1 cellular context compared by ENCODE assay signal in the genomic region with DNA sequence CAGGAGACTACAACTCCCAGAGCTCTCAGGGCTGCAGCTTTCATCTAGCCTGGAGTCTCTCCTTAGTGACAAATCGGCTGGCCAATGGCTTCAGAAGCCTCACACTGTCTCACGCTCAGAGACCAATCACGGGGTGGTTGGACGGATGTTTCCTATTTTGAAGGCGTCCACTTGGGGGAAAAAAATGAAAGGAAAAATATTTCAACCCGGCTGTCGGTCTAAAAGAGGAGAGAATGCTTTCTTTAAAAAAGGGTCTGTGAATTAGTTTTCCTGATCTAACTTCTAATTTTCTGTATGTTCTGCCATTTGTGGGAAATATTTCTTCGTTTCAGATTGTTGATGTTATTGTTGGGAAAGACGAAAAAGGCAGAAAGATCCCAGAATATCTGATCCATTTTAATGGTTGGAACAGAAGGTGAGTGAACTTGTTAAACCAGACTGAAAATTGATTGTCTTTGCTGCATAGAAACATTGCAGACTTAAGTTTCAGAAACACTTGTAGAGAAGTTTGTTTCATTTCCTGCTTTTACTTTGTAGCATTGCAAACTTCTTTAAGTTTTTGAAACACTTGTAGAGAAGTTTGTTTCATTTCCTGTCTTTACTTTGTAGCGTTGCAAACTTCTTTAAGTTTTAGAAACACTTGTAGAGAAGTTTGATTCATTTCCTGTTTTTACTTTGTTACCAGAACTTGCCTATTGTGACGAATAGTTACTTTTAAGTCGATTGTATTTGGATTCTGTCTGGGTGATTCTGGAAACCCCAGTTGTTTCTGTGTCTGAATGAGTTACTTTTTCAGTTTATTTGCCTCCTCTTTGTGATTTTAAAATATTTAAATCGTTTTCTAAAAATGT.
A peak's percentile ranks its signal among the peaks of the same experiment; 100 is the strongest.
TF ChIP-seq lines count a peak whose summit lies in the region.

No MANE protein-coding gene starts in this region.

TF ChIP-seq in HepG2, 621 proteins besides CTCF, POLR2A, EP300 and RAD21 (continued from another document and continues in another):
- TF ChIP-seq, protein P1, sequence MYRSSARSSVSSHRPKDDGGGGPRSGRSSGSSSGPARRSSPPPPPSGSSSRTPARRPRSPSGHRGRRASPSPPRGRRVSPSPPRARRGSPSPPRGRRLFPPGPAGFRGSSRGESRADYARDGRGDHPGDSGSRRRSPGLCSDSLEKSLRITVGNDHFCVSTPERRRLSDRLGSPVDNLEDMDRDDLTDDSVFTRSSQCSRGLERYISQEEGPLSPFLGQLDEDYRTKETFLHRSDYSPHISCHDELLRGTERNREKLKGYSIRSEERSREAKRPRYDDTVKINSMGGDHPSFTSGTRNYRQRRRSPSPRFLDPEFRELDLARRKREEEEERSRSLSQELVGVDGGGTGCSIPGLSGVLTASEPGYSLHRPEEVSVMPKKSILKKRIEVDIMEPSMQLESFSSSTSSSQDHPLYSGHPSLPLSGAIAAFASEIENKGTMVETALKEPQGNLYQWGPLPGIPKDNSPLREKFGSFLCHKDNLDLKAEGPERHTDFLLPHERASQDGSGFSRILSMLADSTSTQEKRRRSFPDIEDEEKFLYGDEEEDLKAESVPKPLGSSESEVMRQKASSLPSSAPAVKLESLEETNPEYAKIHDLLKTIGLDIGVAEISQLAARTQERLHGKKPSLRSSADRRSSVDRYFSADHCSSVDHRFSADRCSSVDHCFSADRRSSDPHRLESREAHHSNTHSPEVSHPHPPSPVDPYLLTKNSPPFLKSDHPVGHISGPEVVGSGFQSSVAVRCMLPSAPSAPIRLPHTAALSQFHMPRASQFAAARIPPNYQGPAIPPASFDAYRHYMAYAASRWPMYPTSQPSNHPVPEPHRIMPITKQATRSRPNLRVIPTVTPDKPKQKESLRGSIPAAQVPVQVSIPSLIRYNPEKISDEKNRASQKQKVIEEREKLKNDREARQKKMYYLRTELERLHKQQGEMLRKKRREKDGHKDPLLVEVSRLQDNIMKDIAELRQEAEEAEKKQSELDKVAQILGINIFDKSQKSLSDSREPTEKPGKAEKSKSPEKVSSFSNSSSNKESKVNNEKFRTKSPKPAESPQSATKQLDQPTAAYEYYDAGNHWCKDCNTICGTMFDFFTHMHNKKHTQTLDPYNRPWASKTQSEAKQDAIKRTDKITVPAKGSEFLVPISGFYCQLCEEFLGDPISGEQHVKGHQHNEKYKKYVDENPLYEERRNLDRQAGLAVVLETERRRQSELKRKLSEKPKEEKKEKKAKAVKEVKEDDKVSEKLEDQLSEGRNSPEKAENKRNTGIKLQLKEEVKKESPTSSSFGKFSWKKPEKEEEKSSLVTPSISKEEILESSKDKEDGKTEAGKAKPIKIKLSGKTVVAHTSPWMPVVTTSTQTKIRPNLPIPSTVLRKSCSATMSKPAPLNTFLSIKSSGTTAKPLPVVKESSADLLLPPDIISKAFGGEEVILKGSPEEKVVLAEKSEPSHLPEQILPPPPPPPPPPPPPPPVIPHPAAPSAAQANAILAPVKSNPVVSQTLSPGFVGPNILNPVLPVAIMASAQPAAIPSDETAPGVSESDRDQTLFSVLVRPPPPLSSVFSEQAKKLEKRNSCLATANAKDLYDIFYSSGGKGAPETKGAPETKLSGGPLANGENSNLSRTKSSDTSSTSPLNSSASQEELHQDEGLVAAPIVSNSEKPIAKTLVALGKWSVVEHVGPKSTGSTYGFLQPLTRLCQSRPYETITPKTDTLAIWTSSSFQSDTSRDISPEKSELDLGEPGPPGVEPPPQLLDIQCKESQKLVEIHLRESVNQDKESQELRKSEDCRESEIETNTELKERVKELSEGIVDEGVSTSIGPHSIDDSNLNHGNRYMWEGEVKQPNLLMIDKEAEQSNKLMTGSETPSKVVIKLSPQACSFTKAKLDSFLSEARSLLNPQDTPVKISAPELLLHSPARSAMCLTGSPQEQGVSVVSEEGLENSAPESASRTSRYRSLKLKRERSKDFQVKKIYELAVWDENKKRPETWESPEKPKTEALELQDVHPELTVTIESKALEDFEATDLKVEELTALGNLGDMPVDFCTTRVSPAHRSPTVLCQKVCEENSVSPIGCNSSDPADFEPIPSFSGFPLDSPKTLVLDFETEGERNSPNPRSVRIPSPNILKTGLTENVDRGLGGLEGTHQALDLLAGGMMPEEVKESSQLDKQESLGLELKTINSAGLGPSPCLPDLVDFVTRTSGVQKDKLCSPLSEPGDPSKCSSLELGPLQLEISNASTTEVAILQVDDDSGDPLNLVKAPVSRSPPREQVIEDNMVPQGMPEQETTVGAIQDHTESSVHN (CRISPR knock-in tag; IDR thresholded peaks at IDR 0.05), result no peak
- no peak for TF ChIP-seq XBP1 (CRISPR knock-in tag; IDR thresholded peaks at IDR 0.05)
- TF ChIP-seq CC2D1A (CRISPR knock-in tag; IDR thresholded peaks at IDR 0.05), result no peak
- TF ChIP-seq RFX1 (IDR thresholded peaks at IDR 0.05), result no peak
- no peak for TF ChIP-seq ZNF781 (CRISPR knock-in tag; IDR thresholded peaks at IDR 0.05; ENCODE audit: borderline replicate concordance, not compliant biosample characterization)
- no peak for TF ChIP-seq ZNF639 (CRISPR knock-in tag; conservative IDR thresholded peaks at IDR 0.05)
- TF ChIP-seq ZNF660 (CRISPR knock-in tag; IDR thresholded peaks at IDR 0.05; ENCODE audit: borderline replicate concordance, low read depth), result no peak
- TF ChIP-seq PHF5A (CRISPR knock-in tag; IDR thresholded peaks at IDR 0.05; ENCODE audit: low read depth, unreplicated experiment), result no peak
- no peak for TF ChIP-seq MYNN (CRISPR knock-in tag; IDR thresholded peaks at IDR 0.05; ENCODE audit: low read depth)
- TF ChIP-seq MXI1 (IDR thresholded peaks at IDR 0.05; ENCODE audit: borderline replicate concordance, low read depth, low read length), result no peak
- TF ChIP-seq RARG (CRISPR knock-in tag; IDR thresholded peaks at IDR 0.05; ENCODE audit: low read depth), result no peak
- TF ChIP-seq ZNF484 (CRISPR knock-in tag; IDR thresholded peaks at IDR 0.05; ENCODE audit: borderline replicate concordance, low read depth), result no peak
- TF ChIP-seq FOSL1 (CRISPR knock-in tag; IDR thresholded peaks at IDR 0.05; ENCODE audit: borderline replicate concordance), result no peak
- TF ChIP-seq ZNF841 (CRISPR knock-in tag; IDR thresholded peaks at IDR 0.05; ENCODE audit: borderline replicate concordance), result no peak
- TF ChIP-seq, protein P2, sequence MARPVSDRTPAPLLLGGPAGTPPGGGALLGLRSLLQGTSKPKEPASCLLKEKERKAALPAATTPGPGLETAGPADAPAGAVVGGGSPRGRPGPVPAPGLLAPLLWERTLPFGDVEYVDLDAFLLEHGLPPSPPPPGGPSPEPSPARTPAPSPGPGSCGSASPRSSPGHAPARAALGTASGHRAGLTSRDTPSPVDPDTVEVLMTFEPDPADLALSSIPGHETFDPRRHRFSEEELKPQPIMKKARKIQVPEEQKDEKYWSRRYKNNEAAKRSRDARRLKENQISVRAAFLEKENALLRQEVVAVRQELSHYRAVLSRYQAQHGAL (CRISPR knock-in tag; IDR thresholded peaks at IDR 0.05; ENCODE audit: not compliant biosample characterization), result no peak
- peak; percentile 74 for TF ChIP-seq CREM (IDR thresholded peaks at IDR 0.05)
- TF ChIP-seq CREM (CRISPR knock-in tag; IDR thresholded peaks at IDR 0.05), result no peak
- TF ChIP-seq ZNF12 (CRISPR knock-in tag; IDR thresholded peaks at IDR 0.05), result no peak
- no peak for TF ChIP-seq KLF13 (CRISPR knock-in tag; IDR thresholded peaks at IDR 0.05)
- TF ChIP-seq ZNF383 (CRISPR knock-in tag; IDR thresholded peaks at IDR 0.05; ENCODE audit: borderline replicate concordance), result no peak
- no peak for TF ChIP-seq DPF2 (CRISPR knock-in tag; IDR thresholded peaks at IDR 0.05; ENCODE audit: borderline replicate concordance, low read depth)
- no peak for TF ChIP-seq SATB2 (CRISPR knock-in tag; IDR thresholded peaks at IDR 0.05)
- no peak for TF ChIP-seq ZNF234 (CRISPR knock-in tag; conservative IDR thresholded peaks at IDR 0.05)
- no peak for TF ChIP-seq KAT2B (IDR thresholded peaks at IDR 0.05; ENCODE audit: borderline replicate concordance, low read depth, low read length)
- TF ChIP-seq ZNF777 (CRISPR knock-in tag; IDR thresholded peaks at IDR 0.05), result no peak
- TF ChIP-seq, protein P3, sequence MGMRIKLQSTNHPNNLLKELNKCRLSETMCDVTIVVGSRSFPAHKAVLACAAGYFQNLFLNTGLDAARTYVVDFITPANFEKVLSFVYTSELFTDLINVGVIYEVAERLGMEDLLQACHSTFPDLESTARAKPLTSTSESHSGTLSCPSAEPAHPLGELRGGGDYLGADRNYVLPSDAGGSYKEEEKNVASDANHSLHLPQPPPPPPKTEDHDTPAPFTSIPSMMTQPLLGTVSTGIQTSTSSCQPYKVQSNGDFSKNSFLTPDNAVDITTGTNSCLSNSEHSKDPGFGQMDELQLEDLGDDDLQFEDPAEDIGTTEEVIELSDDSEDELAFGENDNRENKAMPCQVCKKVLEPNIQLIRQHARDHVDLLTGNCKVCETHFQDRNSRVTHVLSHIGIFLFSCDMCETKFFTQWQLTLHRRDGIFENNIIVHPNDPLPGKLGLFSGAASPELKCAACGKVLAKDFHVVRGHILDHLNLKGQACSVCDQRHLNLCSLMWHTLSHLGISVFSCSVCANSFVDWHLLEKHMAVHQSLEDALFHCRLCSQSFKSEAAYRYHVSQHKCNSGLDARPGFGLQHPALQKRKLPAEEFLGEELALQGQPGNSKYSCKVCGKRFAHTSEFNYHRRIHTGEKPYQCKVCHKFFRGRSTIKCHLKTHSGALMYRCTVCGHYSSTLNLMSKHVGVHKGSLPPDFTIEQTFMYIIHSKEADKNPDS (CRISPR knock-in tag; IDR thresholded peaks at IDR 0.05), result no peak
- no peak for TF ChIP-seq CCAR2 (optimal IDR thresholded peaks at IDR 0.05; ENCODE audit: low read depth, low read length)
- no peak for TF ChIP-seq ZNF549 (CRISPR knock-in tag; IDR thresholded peaks at IDR 0.05)
- TF ChIP-seq ZNF331 (CRISPR knock-in tag; IDR thresholded peaks at IDR 0.05), result no peak
- peak; percentile 92 for TF ChIP-seq IRF2 (CRISPR knock-in tag; IDR thresholded peaks at IDR 0.05)
- no peak for TF ChIP-seq HNRNPL (IDR thresholded peaks at IDR 0.05; ENCODE audit: low read depth, low read length)
- no peak for TF ChIP-seq ZNF354B (CRISPR knock-in tag; IDR thresholded peaks at IDR 0.05)
- no peak for TF ChIP-seq ZMYM4 (CRISPR knock-in tag; IDR thresholded peaks at IDR 0.05)
- peak; percentile 89 for TF ChIP-seq NFYC (CRISPR knock-in tag; IDR thresholded peaks at IDR 0.05)
- peak; percentile 53; the same call in 1 of the 2 replicates for TF ChIP-seq ATF1 (CRISPR knock-in tag; IDR thresholded peaks at IDR 0.05)
- no peak for TF ChIP-seq MTF2 (CRISPR knock-in tag; IDR thresholded peaks at IDR 0.05; ENCODE audit: borderline replicate concordance)
- no peak for TF ChIP-seq POLR2AphosphoS2 (IDR thresholded peaks at IDR 0.05; ENCODE audit: low read depth, low read length)
- peak; percentile 61; the same call in 1 of the 2 replicates for TF ChIP-seq GATAD1 (CRISPR knock-in tag; IDR thresholded peaks at IDR 0.05)
- no peak for TF ChIP-seq KLF16 (CRISPR knock-in tag; IDR thresholded peaks at IDR 0.05)
- TF ChIP-seq ZNF556 (CRISPR knock-in tag; IDR thresholded peaks at IDR 0.05; ENCODE audit: borderline replicate concordance), result no peak
- no peak for TF ChIP-seq ZNF446 (CRISPR knock-in tag; IDR thresholded peaks at IDR 0.05)
- no peak for TF ChIP-seq REPIN1 (CRISPR knock-in tag; IDR thresholded peaks at IDR 0.05; ENCODE audit: borderline replicate concordance, low read depth)
- no peak for TF ChIP-seq TBX2 (CRISPR knock-in tag; IDR thresholded peaks at IDR 0.05; ENCODE audit: borderline replicate concordance)
- TF ChIP-seq SRSF4 (IDR thresholded peaks at IDR 0.05; ENCODE audit: low read depth, low read length, poor library complexity, severe bottlenecking), result no peak
- TF ChIP-seq, protein P4, sequence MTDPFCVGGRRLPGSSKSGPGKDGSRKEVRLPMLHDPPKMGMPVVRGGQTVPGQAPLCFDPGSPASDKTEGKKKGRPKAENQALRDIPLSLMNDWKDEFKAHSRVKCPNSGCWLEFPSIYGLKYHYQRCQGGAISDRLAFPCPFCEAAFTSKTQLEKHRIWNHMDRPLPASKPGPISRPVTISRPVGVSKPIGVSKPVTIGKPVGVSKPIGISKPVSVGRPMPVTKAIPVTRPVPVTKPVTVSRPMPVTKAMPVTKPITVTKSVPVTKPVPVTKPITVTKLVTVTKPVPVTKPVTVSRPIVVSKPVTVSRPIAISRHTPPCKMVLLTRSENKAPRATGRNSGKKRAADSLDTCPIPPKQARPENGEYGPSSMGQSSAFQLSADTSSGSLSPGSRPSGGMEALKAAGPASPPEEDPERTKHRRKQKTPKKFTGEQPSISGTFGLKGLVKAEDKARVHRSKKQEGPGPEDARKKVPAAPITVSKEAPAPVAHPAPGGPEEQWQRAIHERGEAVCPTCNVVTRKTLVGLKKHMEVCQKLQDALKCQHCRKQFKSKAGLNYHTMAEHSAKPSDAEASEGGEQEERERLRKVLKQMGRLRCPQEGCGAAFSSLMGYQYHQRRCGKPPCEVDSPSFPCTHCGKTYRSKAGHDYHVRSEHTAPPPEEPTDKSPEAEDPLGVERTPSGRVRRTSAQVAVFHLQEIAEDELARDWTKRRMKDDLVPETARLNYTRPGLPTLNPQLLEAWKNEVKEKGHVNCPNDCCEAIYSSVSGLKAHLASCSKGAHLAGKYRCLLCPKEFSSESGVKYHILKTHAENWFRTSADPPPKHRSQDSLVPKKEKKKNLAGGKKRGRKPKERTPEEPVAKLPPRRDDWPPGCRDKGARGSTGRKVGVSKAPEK (CRISPR knock-in tag; IDR thresholded peaks at IDR 0.05; ENCODE audit: borderline replicate concordance), result no peak
- no peak for TF ChIP-seq ASH2L (IDR thresholded peaks at IDR 0.05; ENCODE audit: insufficient read length, low read depth, low read length)
- TF ChIP-seq ZNF143 (CRISPR knock-in tag; IDR thresholded peaks at IDR 0.05), result peak; percentile 88
- TF ChIP-seq, protein P5, sequence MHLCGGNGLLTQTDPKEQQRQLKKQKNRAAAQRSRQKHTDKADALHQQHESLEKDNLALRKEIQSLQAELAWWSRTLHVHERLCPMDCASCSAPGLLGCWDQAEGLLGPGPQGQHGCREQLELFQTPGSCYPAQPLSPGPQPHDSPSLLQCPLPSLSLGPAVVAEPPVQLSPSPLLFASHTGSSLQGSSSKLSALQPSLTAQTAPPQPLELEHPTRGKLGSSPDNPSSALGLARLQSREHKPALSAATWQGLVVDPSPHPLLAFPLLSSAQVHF (CRISPR knock-in tag; IDR thresholded peaks at IDR 0.05), result no peak
- no peak for TF ChIP-seq ZC3H13 (CRISPR knock-in tag; IDR thresholded peaks at IDR 0.05)
- no peak for TF ChIP-seq MED13 (CRISPR knock-in tag; IDR thresholded peaks at IDR 0.05)
- no peak for TF ChIP-seq ZNF510 (CRISPR knock-in tag; IDR thresholded peaks at IDR 0.05; ENCODE audit: low read depth)
- no peak for TF ChIP-seq ZNF550 (CRISPR knock-in tag; IDR thresholded peaks at IDR 0.05; ENCODE audit: borderline replicate concordance)
